Comparison of ENCODE assay signal across 1 cellular context in genomic region chrY:7714431-7714830, GRCh38.
TF ChIP-seq lines count a peak whose summit lies in the region.

No MANE protein-coding gene starts in this region.

TF ChIP-seq in GM23338, 12 proteins besides CTCF, POLR2A, EP300 and RAD21 (continued from another document):
- TF ChIP-seq ZNF462 (CRISPR knock-in tag; IDR thresholded peaks at IDR 0.05) = no peak
- TF ChIP-seq, protein P1, sequence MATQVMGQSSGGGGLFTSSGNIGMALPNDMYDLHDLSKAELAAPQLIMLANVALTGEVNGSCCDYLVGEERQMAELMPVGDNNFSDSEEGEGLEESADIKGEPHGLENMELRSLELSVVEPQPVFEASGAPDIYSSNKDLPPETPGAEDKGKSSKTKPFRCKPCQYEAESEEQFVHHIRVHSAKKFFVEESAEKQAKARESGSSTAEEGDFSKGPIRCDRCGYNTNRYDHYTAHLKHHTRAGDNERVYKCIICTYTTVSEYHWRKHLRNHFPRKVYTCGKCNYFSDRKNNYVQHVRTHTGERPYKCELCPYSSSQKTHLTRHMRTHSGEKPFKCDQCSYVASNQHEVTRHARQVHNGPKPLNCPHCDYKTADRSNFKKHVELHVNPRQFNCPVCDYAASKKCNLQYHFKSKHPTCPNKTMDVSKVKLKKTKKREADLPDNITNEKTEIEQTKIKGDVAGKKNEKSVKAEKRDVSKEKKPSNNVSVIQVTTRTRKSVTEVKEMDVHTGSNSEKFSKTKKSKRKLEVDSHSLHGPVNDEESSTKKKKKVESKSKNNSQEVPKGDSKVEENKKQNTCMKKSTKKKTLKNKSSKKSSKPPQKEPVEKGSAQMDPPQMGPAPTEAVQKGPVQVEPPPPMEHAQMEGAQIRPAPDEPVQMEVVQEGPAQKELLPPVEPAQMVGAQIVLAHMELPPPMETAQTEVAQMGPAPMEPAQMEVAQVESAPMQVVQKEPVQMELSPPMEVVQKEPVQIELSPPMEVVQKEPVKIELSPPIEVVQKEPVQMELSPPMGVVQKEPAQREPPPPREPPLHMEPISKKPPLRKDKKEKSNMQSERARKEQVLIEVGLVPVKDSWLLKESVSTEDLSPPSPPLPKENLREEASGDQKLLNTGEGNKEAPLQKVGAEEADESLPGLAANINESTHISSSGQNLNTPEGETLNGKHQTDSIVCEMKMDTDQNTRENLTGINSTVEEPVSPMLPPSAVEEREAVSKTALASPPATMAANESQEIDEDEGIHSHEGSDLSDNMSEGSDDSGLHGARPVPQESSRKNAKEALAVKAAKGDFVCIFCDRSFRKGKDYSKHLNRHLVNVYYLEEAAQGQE (IDR thresholded peaks at IDR 0.05; ENCODE audit: unreplicated experiment) = no peak
- TF ChIP-seq ZNF331 (CRISPR knock-in tag; IDR thresholded peaks at IDR 0.05; ENCODE audit: low read depth) = no peak
